In the genomic region with DNA sequence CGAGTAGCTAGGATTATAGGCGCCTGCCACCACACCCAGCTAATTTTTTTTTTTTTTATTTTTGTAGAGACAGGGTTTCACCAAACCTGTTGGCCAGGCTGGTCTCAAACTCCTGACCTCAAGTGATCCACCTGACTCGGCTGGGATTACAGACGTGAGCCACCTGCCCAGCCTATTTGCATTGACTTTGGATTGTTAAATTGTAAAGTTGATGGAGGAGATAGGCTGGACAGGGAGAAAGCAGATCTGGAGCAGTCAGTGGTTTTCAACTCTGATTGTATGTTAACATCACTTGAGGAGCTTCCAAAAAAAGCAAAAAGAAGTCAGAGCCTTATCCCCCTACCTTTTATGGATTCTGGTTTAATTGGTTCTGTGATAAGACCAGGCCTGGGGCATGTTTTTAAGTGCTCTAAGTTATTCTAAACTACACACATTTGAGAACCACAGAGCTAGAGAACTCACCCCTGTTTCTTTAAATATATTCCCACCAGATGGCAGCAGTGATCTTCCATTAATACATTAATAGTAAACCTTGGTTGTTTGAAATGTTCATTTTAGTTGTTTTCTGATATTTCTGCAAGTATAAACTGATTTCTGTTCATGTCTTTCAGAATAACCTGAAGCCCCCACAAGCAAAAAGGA, we compare ENCODE assay signal across 8 cellular contexts. TPM values are rescaled to one million over a fixed set of nuclear protein-coding genes. Genes with fewer than 3 reads are reported as not detected.
DNase-seq lines count a peak whose midpoint lies in the region; ATAC-seq and TF ChIP-seq lines count a peak whose summit lies in the region.

No MANE protein-coding gene starts in this region.

- no peaks in the 10 kb centered on the region for H3K4me1 ChIP-seq in mucosa of descending colon (ENCODE audit: low read depth)

- TF ChIP-seq CTCF in LNCaP clone FGC (IDR thresholded peaks at IDR 0.05; ENCODE audit: control insufficient read depth, extremely low read depth, insufficient read depth) (peak; percentile 28), astrocyte of the spinal cord (IDR thresholded peaks at IDR 0.05; ENCODE audit: low read depth, low read length) (peak; percentile 32), mucosa of descending colon (IDR thresholded peaks at IDR 0.05) (no peak)

- no peaks in the 10 kb centered on the region for H3K9me3 ChIP-seq in mucosa of descending colon

- no peaks in the 10 kb centered on the region for H3K36me3 ChIP-seq in mucosa of descending colon (ENCODE audit: low read depth)

- H3K4me3 ChIP-seq in LNCaP clone FGC (ENCODE audit: low read depth, low read length) (no peak overlapping the region), astrocyte of the spinal cord (ENCODE audit: low read depth, low read length) (no peak overlapping the region), mucosa of descending colon (no peak overlapping the region)

- intact Hi-C loops in mucosa of descending colon (cut with DNase I, micrococcal nuclease), result no loop called here

- in situ Hi-C loops in astrocyte of the spinal cord (cut with HindIII; ENCODE audit: low sequenced_read_pairs), result no loop called here

- DNase-seq in DMS53 (lab: John Stamatoyannopoulos, UW) (peak; percentile 74), LNCaP clone FGC (ENCODE audit: low read depth) (peak; percentile 40), astrocyte of the spinal cord (ENCODE audit: low read depth, low spot score) (peak; percentile 61), mucosa of descending colon (peak in 1 of 3 donors; percentile 30), hypothalamus (lab: John Stamatoyannopoulos, UW) (no peak), NCI-H2029 treated with DMSO at 0.1 percent for 48 hours (lab: John Stamatoyannopoulos, UW) (no peak), germinal center (ENCODE audit: low spot score) (no peak), amygdala (lab: John Stamatoyannopoulos, UW) (no peak)

- peak; percentile 27 for ATAC-seq in mucosa of descending colon

RNA-seq across cellular contexts. Expression of gene C2orf49, which starts 7.5 kb away (rescaled TPM):
- total RNA-seq in mucosa of descending colon, result 10 to 100 TPM; 11.0 to 21.0 (median 11.6) TPM

RNA-seq across cellular contexts. Expression of gene TGFBRAP1, which starts 15.3 kb away (rescaled TPM):
- 10 to 100 TPM; 16.9 to 24.3 (median 20.9) TPM for total RNA-seq in mucosa of descending colon

RNA-seq across cellular contexts. Expression of gene FHL2, which starts 54.0 kb away (rescaled TPM):
- 100 to 1,000 TPM; 109 to 132 (median 113) TPM for total RNA-seq in mucosa of descending colon

Comparison
In these comparisons a context has a peak if more than half of its experiments do, and no peak if none do; other contexts are left out.
1. DNase-seq: peak in DMS53 (single experiment), LNCaP clone FGC (single experiment) and astrocyte of the spinal cord (single experiment); none in hypothalamus (0 of 51), NCI-H2029 treated with DMSO at 0.1 percent for 48 hours (single experiment), germinal center (single experiment) and amygdala (0 of 56).